Comparison of ENCODE assay signal across 1 cellular context in genomic region chr12:19757317-19757877, GRCh38.
TF ChIP-seq lines count a peak whose summit lies in the region.

No MANE protein-coding gene starts in this region.

TF ChIP-seq in GM23338, 12 proteins besides CTCF, POLR2A, EP300 and RAD21 (continued from another document):
- TF ChIP-seq REST (IDR thresholded peaks at IDR 0.05; ENCODE audit: unreplicated experiment) (no peak), NANOG (IDR thresholded peaks at IDR 0.05; ENCODE audit: borderline replicate concordance) (no peak), ZNF114 (CRISPR knock-in tag; IDR thresholded peaks at IDR 0.05) (no peak), POLR2AphosphoS5 (IDR thresholded peaks at IDR 0.05; ENCODE audit: low read depth) (no peak)
